ENCODE assay signal across 8 cellular contexts in genomic region chr3:25033407-25034029, GRCh38.
DNase-seq lines count a peak whose midpoint lies in the region; ATAC-seq and TF ChIP-seq lines count a peak whose summit lies in the region.

No MANE protein-coding gene starts in this region.

- H3K4me1 Mint-ChIP-seq in MCF 10A (ENCODE audit: insufficient read depth, unreplicated experiment) (no peaks in the 10 kb centered on the region), T-helper 17 cell (no peaks in the 10 kb centered on the region)
- H3K4me1 Mint-ChIP-seq in effector memory CD8-positive, alpha-beta T cell (ENCODE audit: low read depth in 2 of 2) = no peaks in the 10 kb centered on the region

- H3K4me3 Mint-ChIP-seq in MCF 10A (ENCODE audit: unreplicated experiment) (no peak overlapping the region), T-helper 17 cell (no peak overlapping the region)
- H3K4me3 Mint-ChIP-seq in effector memory CD8-positive, alpha-beta T cell = no peak overlapping the region

- CTCF ChIA-PET in MCF 10A (lab: Yijun Ruan, JAX) = interaction anchor here (0.6 to 5.7 kb wide), 19 partner anchors 9 to 572 kb away, joined by 3 to 48 read pairs (median 4); no protein-coding TSS in a partner anchor

- H3K27ac Mint-ChIP-seq in MCF 10A (ENCODE audit: low read depth, unreplicated experiment) (no peak overlapping the region), T-helper 17 cell (no peak overlapping the region)
- no peak overlapping the region for H3K27ac Mint-ChIP-seq in effector memory CD8-positive, alpha-beta T cell

- H3K27me3 Mint-ChIP-seq in MCF 10A (ENCODE audit: insufficient read depth, unreplicated experiment) (no peaks in the 10 kb centered on the region), T-helper 17 cell (no peaks in the 10 kb centered on the region)
- no peaks in the 10 kb centered on the region for H3K27me3 Mint-ChIP-seq in effector memory CD8-positive, alpha-beta T cell

- ATAC-seq in GM18867 (IDR thresholded peaks at IDR 0.05; ENCODE audit: unreplicated experiment) = peak; percentile 90
- ATAC-seq in HG03060 (IDR thresholded peaks at IDR 0.05; ENCODE audit: low read depth, unreplicated experiment) = peak; percentile 82
- peak; percentile 57 for ATAC-seq in left colon
- ATAC-seq in T-helper 17 cell = no peak
- no peak for ATAC-seq in effector memory CD8-positive, alpha-beta T cell (replicated peaks)

- peak; percentile 45 for TF ChIP-seq CTCF in MCF 10A (IDR thresholded peaks at IDR 0.05; ENCODE audit: unreplicated experiment)

- intact Hi-C loops in MCF 10A (cut with micrococcal nuclease) (loop anchor here (2.0 kb wide), 1 partner anchor 259 kb away; no protein-coding TSS in a partner anchor), left colon (cut with DNase I, micrococcal nuclease) (no loop called here)

- POLR2A ChIA-PET in MCF 10A (lab: Yijun Ruan, JAX) = interaction anchor here (1.3 kb wide), 1 partner anchor 16 kb away, joined by 3 read pairs; no protein-coding TSS in a partner anchor

- DNase-seq in Caki2 (ENCODE audit: low read depth) (peak; percentile 9), NCI-H524 treated with DMSO at 0.1 percent for 48 hours (lab: John Stamatoyannopoulos, UW) (peak; percentile 7), MCF 10A (ENCODE audit: unreplicated experiment) (peak; percentile 66), left colon (peak in 1 of 2 donors; percentile 33), T-helper 17 cell (no peak)
- no peak for DNase-seq in effector memory CD8-positive, alpha-beta T cell

- H3K9me3 Mint-ChIP-seq in MCF 10A (ENCODE audit: unreplicated experiment) = no peaks in the 10 kb centered on the region
- peaks cover 0 to 3% of the 10 kb centered on the region in 2 donors for H3K9me3 Mint-ChIP-seq in effector memory CD8-positive, alpha-beta T cell

- H3K36me3 Mint-ChIP-seq in MCF 10A (ENCODE audit: insufficient read depth, unreplicated experiment) = no peaks in the 10 kb centered on the region
- no peaks in the 10 kb centered on the region for H3K36me3 Mint-ChIP-seq in T-helper 17 cell (ENCODE audit: low read depth)
- H3K36me3 Mint-ChIP-seq in effector memory CD8-positive, alpha-beta T cell (ENCODE audit: insufficient read depth) = no peaks in the 10 kb centered on the region

- in situ Hi-C loops in Caki2 (cut with HindIII; ENCODE audit: low pct_unique_long_range_greater_than_20kb, low sequenced_read_pairs) = no loop called here

- H3K9me3 ChIP-seq in T-helper 17 cell (ENCODE audit: control insufficient read depth, low read length, poor library complexity, severe bottlenecking) = no peaks in the 10 kb centered on the region

- BruUV-seq in MCF 10A (replicated peaks; lab: Mats Ljungman, UMichigan) = no TSS peak

Comparison
In these comparisons a context has a peak if more than half of its experiments do, and no peak if none do; other contexts are left out.
1. DNase-seq: peak in Caki2 (single experiment), NCI-H524 treated with DMSO at 0.1 percent for 48 hours (single experiment) and MCF 10A (single experiment); none in T-helper 17 cell (0 of 3) and effector memory CD8-positive, alpha-beta T cell (0 of 3).
2. ATAC-seq: peak in GM18867 (single experiment), HG03060 (single experiment) and left colon (single experiment); none in T-helper 17 cell (single experiment) and effector memory CD8-positive, alpha-beta T cell (single experiment).